In genomic region chr14:106626942-106627588, GRCh38 we compare ENCODE assay signal across 8 cellular contexts.
DNase-seq lines count a peak whose midpoint lies in the region; ATAC-seq and TF ChIP-seq lines count a peak whose summit lies in the region.
"Not testable (repeated sequence)": the region's sequence is repeated elsewhere in the genome, so short reads cannot be mapped to it uniquely, and the experiment has no call there.

No MANE protein-coding gene starts in this region.

- not testable (repeated sequence) for H3K4me3 Mint-ChIP-seq in CD4-positive, CD25-positive, alpha-beta regulatory T cell; central memory CD8-positive, alpha-beta T cell

- not testable (repeated sequence) for H3K4me1 Mint-ChIP-seq in CD4-positive, CD25-positive, alpha-beta regulatory T cell
- H3K4me1 Mint-ChIP-seq in central memory CD8-positive, alpha-beta T cell: peaks cover 17% of the 10 kb centered on the region

- ATAC-seq in CD4-positive, CD25-positive, alpha-beta regulatory T cell (ENCODE audit: low read depth in 2 of 2): peak; percentile 82 to 90
- peak; percentile 67 for ATAC-seq in central memory CD8-positive, alpha-beta T cell (replicated peaks; ENCODE audit: extremely low read depth, poor library complexity, severe bottlenecking)

- H3K27ac ChIP-seq in CD4-positive, CD25-positive, alpha-beta regulatory T cell (ENCODE audit: insufficient read depth, low read length, poor library complexity, severe bottlenecking): not testable (repeated sequence)

- H3K36me3 Mint-ChIP-seq in CD4-positive, CD25-positive, alpha-beta regulatory T cell; central memory CD8-positive, alpha-beta T cell (ENCODE audit: insufficient read depth): not testable (repeated sequence)

- H3K27me3 ChIP-seq in CD4-positive, CD25-positive, alpha-beta regulatory T cell (ENCODE audit: control insufficient read depth, insufficient read depth, low read length): not testable (repeated sequence)

- peak; percentile 39 to 66 (median 40) for DNase-seq in CD4-positive, CD25-positive, alpha-beta regulatory T cell
- peak; percentile 72 for DNase-seq in GM20000 (ENCODE audit: low spot score)
- peak; percentile 32 for DNase-seq in NCI-H146 treated with DMSO at 0.1 percent for 48 hours (lab: John Stamatoyannopoulos, UW; ENCODE audit: unreplicated experiment)
- DNase-seq in SK-N-DZ (ENCODE audit: low spot score): peak; percentile 6
- DNase-seq in activated CD8-positive, alpha-beta memory T cell treated with anti-CD3 and anti-CD28 coated beads for 4 hours (ENCODE audit: low read depth in 2 of 2): peak; percentile 26 to 55
- peak; percentile 62 to 67 for DNase-seq in central memory CD8-positive, alpha-beta T cell (ENCODE audit: low spot score in 2 of 2)
- DNase-seq in mucosa of gallbladder (ENCODE audit: low spot score): peak; percentile 20
- DNase-seq in stimulated activated CD8-positive, alpha-beta memory T cell treated with anti-CD3 and anti-CD28 coated beads, Interleukin-2, amount 100 ng/mL, for 1 hour (ENCODE audit: low read depth in 2 of 2): peak; percentile 35 to 60

- H3K9me3 Mint-ChIP-seq in CD4-positive, CD25-positive, alpha-beta regulatory T cell; central memory CD8-positive, alpha-beta T cell: not testable (repeated sequence)

- H3K4me1 ChIP-seq in CD4-positive, CD25-positive, alpha-beta regulatory T cell (ENCODE audit: control insufficient read depth, insufficient read depth, low read length, poor library complexity, severe bottlenecking): not testable (repeated sequence)

- H3K27me3 Mint-ChIP-seq in CD4-positive, CD25-positive, alpha-beta regulatory T cell: peaks cover 60% of the 10 kb centered on the region
- H3K27me3 Mint-ChIP-seq in central memory CD8-positive, alpha-beta T cell: peaks cover 49% of the 10 kb centered on the region

- H3K27ac Mint-ChIP-seq in CD4-positive, CD25-positive, alpha-beta regulatory T cell; central memory CD8-positive, alpha-beta T cell (ENCODE audit: low read depth): not testable (repeated sequence)

- peak; percentile 92 for TF ChIP-seq CTCF in GM20000 (IDR thresholded peaks at IDR 0.05; ENCODE audit: extremely low read depth, missing control alignments)

- H3K4me3 ChIP-seq in CD4-positive, CD25-positive, alpha-beta regulatory T cell (ENCODE audit: low read depth, low read length): not testable (repeated sequence)

- not testable (repeated sequence) for H3K9me3 ChIP-seq in CD4-positive, CD25-positive, alpha-beta regulatory T cell (ENCODE audit: control insufficient read depth in 2 of 2, low read length in 2 of 2)

- H3K36me3 ChIP-seq in CD4-positive, CD25-positive, alpha-beta regulatory T cell (ENCODE audit: control insufficient read depth, insufficient read depth, low read length): not testable (repeated sequence)

Comparison
In these comparisons a context has a peak if more than half of its experiments do, and no peak if none do; other contexts are left out.
1. DNase-seq: peak in every context shown above with its lines; median percentile 72 in GM20000; 64 in central memory CD8-positive, alpha-beta T cell; 48 in stimulated activated CD8-positive, alpha-beta memory T cell treated with anti-CD3 and anti-CD28 coated beads, Interleukin-2, amount 100 ng/mL, for 1 hour; 40 in activated CD8-positive, alpha-beta memory T cell treated with anti-CD3 and anti-CD28 coated beads for 4 hours; 40 in CD4-positive, CD25-positive, alpha-beta regulatory T cell; 32 in NCI-H146 treated with DMSO at 0.1 percent for 48 hours; 20 in mucosa of gallbladder; 6 in SK-N-DZ.